Comparison of ENCODE assay signal across 22 cellular contexts in the genomic region with DNA sequence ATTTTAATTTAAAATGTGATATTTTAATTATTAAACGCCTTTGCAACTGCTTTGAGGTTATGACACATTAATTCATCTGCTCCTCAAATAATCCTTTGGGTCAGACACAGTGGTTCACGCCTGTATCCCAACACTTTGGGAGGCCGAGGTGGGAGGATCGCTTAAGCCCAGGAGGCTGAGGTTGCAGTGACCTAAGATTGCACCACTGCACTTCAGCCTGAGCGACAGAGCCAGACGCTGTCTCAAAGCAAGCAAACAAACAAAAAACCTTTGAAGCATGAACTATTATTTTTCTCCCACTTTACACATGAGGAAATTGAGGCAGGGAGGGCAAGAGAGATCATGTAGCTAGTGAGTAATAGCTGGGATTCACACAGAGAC. TPM values are rescaled to one million over a fixed set of nuclear protein-coding genes. Genes with fewer than 3 reads are reported as not detected.
DNase-seq lines count a peak whose midpoint lies in the region; ATAC-seq, FAIRE-seq and TF ChIP-seq lines count a peak whose summit lies in the region.
"Had no signal": no experiment of that assay in that cellular context is flagged by ENCODE, and none has a peak within 500 bp of the region (broad histone marks: within the 10 kb centered on the region; RNA-seq: fewer than 3 reads in every experiment).

No MANE protein-coding gene starts in this region.

- no peaks in the 10 kb centered on the region for H3K9me3 Mint-ChIP-seq in MCF 10A (ENCODE audit: unreplicated experiment)
- no peaks in the 10 kb centered on the region for H3K9me3 Mint-ChIP-seq in stimulated activated effector memory CD8-positive, alpha-beta T cell treated with anti-CD3 and anti-CD28 coated beads, Interleukin-12 subunit alpha, Interleukin-12 subunit beta, amount 100 ng/mL, for 72 hours

- no peaks in the 10 kb centered on the region for H3K9me3 ChIP-seq in breast epithelium
- H3K9me3 ChIP-seq in kidney (ENCODE audit: control insufficient read depth in 1 of 2, low read length in 2 of 2), result no peaks in the 10 kb centered on the region
- H3K9me3 ChIP-seq in MM.1S (replicated peaks; ENCODE audit: insufficient read depth, low read length), result no peaks in the 10 kb centered on the region

- H3K36me3 Mint-ChIP-seq in MCF 10A (ENCODE audit: insufficient read depth, unreplicated experiment), result peaks cover 15% of the 10 kb centered on the region
- H3K36me3 Mint-ChIP-seq in stimulated activated effector memory CD8-positive, alpha-beta T cell treated with anti-CD3 and anti-CD28 coated beads, Interleukin-12 subunit alpha, Interleukin-12 subunit beta, amount 100 ng/mL, for 72 hours, result peaks cover 26% of the 10 kb centered on the region

- no peaks in the 10 kb centered on the region for H3K27me3 ChIP-seq in breast epithelium
- no peaks in the 10 kb centered on the region for H3K27me3 ChIP-seq in MM.1S (replicated peaks; ENCODE audit: insufficient read depth, low read length)

- DNase-seq in MCF 10A (ENCODE audit: unreplicated experiment) (no peak), breast epithelium (ENCODE audit: low spot score in 2 of 2) (no peak), kidney (peak; percentile 36), MM.1S (no peak), CD1c-positive myeloid dendritic cell (ENCODE audit: extremely low spot score) (no peak)
- no peak for DNase-seq in stimulated activated effector memory CD8-positive, alpha-beta T cell treated with anti-CD3 and anti-CD28 coated beads, Interleukin-12 subunit alpha, Interleukin-12 subunit beta, amount 100 ng/mL, for 72 hours (ENCODE audit: low spot score in 2 of 2)
- no peak for DNase-seq in effector CD8-positive, alpha-beta T cell (lab: John Stamatoyannopoulos, UW)
- DNase-seq: activated CD4-positive, CD25-positive, alpha-beta regulatory T cell; activated CD8-positive, alpha-beta memory T cell treated with anti-CD3 and anti-CD28 coated beads, Interleukin-2, amount 50 U/mL, for 4 hours; H9; KG1; NCI-H2029; NCI-H226; PC-9; SIG-M5; stimulated activated CD4-positive, alpha-beta T cell treated with anti-CD3 and anti-CD28 coated beads, Interleukin-12 subunit alpha, Interleukin-12 subunit beta, amount 100 ng/mL, for 4 hours had no signal

- TF ChIP-seq POLR2A in breast epithelium (IDR thresholded peaks at IDR 0.05), result no peak

- H3K27me3 Mint-ChIP-seq in MCF 10A (ENCODE audit: insufficient read depth, unreplicated experiment), result no peaks in the 10 kb centered on the region

- intact Hi-C loops in MCF 10A (cut with micrococcal nuclease), result loop anchor here (5.0 kb wide), 2 partner anchors 43 to 77 kb away; a partner anchor contains a TSS
- intact Hi-C loops in breast epithelium (cut with DNase I; ENCODE audit: low total_unique reads), result no loop called here
- intact Hi-C loops in kidney (cut with DNase I), result no loop called here

- peaks cover 24% of the 10 kb centered on the region for H3K4me1 Mint-ChIP-seq in MCF 10A (ENCODE audit: insufficient read depth, unreplicated experiment)
- peaks cover 36% of the 10 kb centered on the region for H3K4me1 Mint-ChIP-seq in stimulated activated effector memory CD8-positive, alpha-beta T cell treated with anti-CD3 and anti-CD28 coated beads, Interleukin-12 subunit alpha, Interleukin-12 subunit beta, amount 100 ng/mL, for 72 hours

- no peak for TF ChIP-seq CTCF in MCF 10A (IDR thresholded peaks at IDR 0.05; ENCODE audit: unreplicated experiment)
- no peak for TF ChIP-seq CTCF in breast epithelium (IDR thresholded peaks at IDR 0.05)
- TF ChIP-seq CTCF in VCaP (conservative IDR thresholded peaks at IDR 0.05), result no peak
- no peak for TF ChIP-seq CTCF in kidney (IDR thresholded peaks at IDR 0.05; ENCODE audit: borderline replicate concordance, extremely low read depth, insufficient read depth)
- no peak for TF ChIP-seq CTCF in MM.1S (IDR thresholded peaks at IDR 0.05; ENCODE audit: low read length)

- CTCF ChIA-PET in MCF 10A (lab: Yijun Ruan, JAX), result interaction anchor here (0.8 kb wide), 1 partner anchor 70 kb away, joined by 4 read pairs; no protein-coding TSS in a partner anchor

- H3K4me2 ChIP-seq in MM.1S (ENCODE audit: low read depth, low read length), result no peak overlapping the region

- H3K27ac ChIP-seq in breast epithelium (no peak overlapping the region), VCaP (peak overlapping the region; percentile 87), kidney (ENCODE audit: low read depth in 2 of 2, low read length in 2 of 2) (no peak overlapping the region), MM.1S (ENCODE audit: low read length) (no peak overlapping the region)
- H3K27ac ChIP-seq: PC-9 had no signal

- ATAC-seq in stimulated activated effector memory CD8-positive, alpha-beta T cell treated with anti-CD3 and anti-CD28 coated beads, Interleukin-12 subunit alpha, Interleukin-12 subunit beta, amount 100 ng/mL, for 72 hours, result no peak

- no peaks in the 10 kb centered on the region for H3F3A ChIP-seq in MM.1S (ENCODE audit: insufficient read depth, low read length)

- no peaks in the 10 kb centered on the region for H4K20me1 ChIP-seq in MM.1S (ENCODE audit: insufficient read depth, low read length)

- no peaks in the 10 kb centered on the region for H3K9me2 ChIP-seq in MM.1S (replicated peaks; ENCODE audit: insufficient read depth, low read length)

- POLR2A ChIA-PET in MCF 10A (lab: Yijun Ruan, JAX), result interaction anchor here (0.9 to 2.5 kb wide), 4 partner anchors 11 to 366 kb away, joined by 3 to 11 read pairs (median 4); a partner anchor contains a TSS

- H2AFZ ChIP-seq in MM.1S (ENCODE audit: low read length), result no peak overlapping the region

- H3K4me1 ChIP-seq in breast epithelium (peaks cover 0 to 4% of the 10 kb centered on the region in 2 donors), kidney (ENCODE audit: control insufficient read depth in 1 of 2, insufficient read depth in 1 of 2, low read depth in 1 of 2, low read length in 2 of 2) (peaks cover 0 to 7% of the 10 kb centered on the region in 2 donors), MM.1S (ENCODE audit: low read length) (peaks cover 13% of the 10 kb centered on the region)

- H3K4me3 ChIP-seq in breast epithelium (no peak overlapping the region), kidney (ENCODE audit: low read length in 2 of 2) (no peak overlapping the region), MM.1S (ENCODE audit: low read length) (no peak overlapping the region)

- H3K36me3 ChIP-seq in breast epithelium (no peaks in the 10 kb centered on the region), kidney (ENCODE audit: control insufficient read depth in 1 of 2, insufficient read depth in 2 of 2, low read length in 2 of 2) (peaks cover 0 to 4% of the 10 kb centered on the region in 2 donors), MM.1S (replicated peaks; ENCODE audit: insufficient read depth, low read length) (peaks cover 4% of the 10 kb centered on the region; the same call in 1 of the 2 replicates)

- no peak overlapping the region for H3K27ac Mint-ChIP-seq in MCF 10A (ENCODE audit: low read depth, unreplicated experiment)
- H3K27ac Mint-ChIP-seq in stimulated activated effector memory CD8-positive, alpha-beta T cell treated with anti-CD3 and anti-CD28 coated beads, Interleukin-12 subunit alpha, Interleukin-12 subunit beta, amount 100 ng/mL, for 72 hours, result no peak overlapping the region
- H3K27ac Mint-ChIP-seq: H9 had no signal

- FAIRE-seq in kidney (lab: Jason Lieb, UNC), result no peak

- H3K9ac ChIP-seq in kidney (ENCODE audit: low read length in 2 of 2) (no peak overlapping the region), MM.1S (ENCODE audit: low read length) (no peak overlapping the region)

- H3K4me3 Mint-ChIP-seq in MCF 10A (ENCODE audit: unreplicated experiment), result peak overlapping the region; percentile 28
- peak overlapping the region; percentile 89 for H3K4me3 Mint-ChIP-seq in stimulated activated effector memory CD8-positive, alpha-beta T cell treated with anti-CD3 and anti-CD28 coated beads, Interleukin-12 subunit alpha, Interleukin-12 subunit beta, amount 100 ng/mL, for 72 hours

- H3K79me2 ChIP-seq in MM.1S (ENCODE audit: low read length), result peaks cover 34% of the 10 kb centered on the region

- no TSS peak for BruUV-seq in MCF 10A (replicated peaks; lab: Mats Ljungman, UMichigan)

RNA-seq across cellular contexts. Expression of a gene that starts 1.5 kb away (rescaled TPM):
- 118 and 179 TPM in 2 replicates for total RNA-seq in MCF 10A (2022)
- total RNA-seq in breast epithelium, result 10 to 100 TPM; 38.9 to 49.8 (median 39.7) TPM
- 60.0 TPM for total RNA-seq in kidney
- polyA plus RNA-seq in kidney (ENCODE audit: insufficient read depth, low read depth, low replicate concordance), result 119 TPM

RNA-seq across cellular contexts. Expression of a gene that starts 16.3 kb away (rescaled TPM):
- total RNA-seq in MCF 10A (2022) (not detected in 2 replicates), breast epithelium (under 1 TPM in 1 of 3 donors, not detected in 2; 0.73 TPM), kidney (not detected)
- not detected for polyA plus RNA-seq in kidney (ENCODE audit: insufficient read depth, low read depth, low replicate concordance)
- total RNA-seq: Calu3; mucosa of gallbladder; osteoblast; PC-9; T-helper 1 cell treated with Interleukin-12 subunit alpha and Interleukin-12 subunit beta and Interleukin-4 antibody, amounts not matched to agents 30 ng/mL and 1 ng/mL, for 36 hours; ureter had no signal

RNA-seq across cellular contexts. Expression of a gene that starts 20.7 kb away (rescaled TPM):
- total RNA-seq in MCF 10A (2022) (not detected in 2 replicates), breast epithelium (100 to 1,000 TPM in 2 of 3 donors, 10 to 100 TPM in 1; 85.6 to 300 (median 145) TPM), kidney (164 TPM)
- polyA plus RNA-seq in kidney (ENCODE audit: insufficient read depth, low read depth, low replicate concordance), result 89.4 TPM
- total RNA-seq: Calu3 had no signal

RNA-seq across cellular contexts. Expression of a gene that starts 42.5 kb away (rescaled TPM):
- 19.2 and 22.8 TPM in 2 replicates for total RNA-seq in MCF 10A (2022)
- 10 to 100 TPM; 22.4 to 44.8 (median 31.1) TPM for total RNA-seq in breast epithelium
- total RNA-seq in kidney, result 41.4 TPM
- polyA plus RNA-seq in kidney (ENCODE audit: insufficient read depth, low read depth, low replicate concordance), result 16.3 TPM

RNA-seq across cellular contexts. Expression of a gene that starts 59.4 kb away (rescaled TPM):
- total RNA-seq in MCF 10A (2022), result not detected in 2 replicates
- under 1 TPM; 0.64 to 0.73 (median 0.66) TPM for total RNA-seq in breast epithelium
- total RNA-seq in kidney, result 2.1 TPM
- 37.7 TPM for polyA plus RNA-seq in kidney (ENCODE audit: insufficient read depth, low read depth, low replicate concordance)

Comparison
In these comparisons a context has a peak if more than half of its experiments do, and no peak if none do; other contexts are left out.
1. RNA of a gene that starts 20.7 kb away (total RNA-seq): 164 TPM in kidney (single experiment) and 85.6 to 300 TPM in breast epithelium; not detected in MCF 10A; every median in the first group is over 10 times any median in the second.